ENCODE assay signal across 8 cellular contexts in genomic region chr1:174160109-174160473, GRCh38. TPM values are rescaled to one million over a fixed set of nuclear protein-coding genes. Genes with fewer than 3 reads are reported as not detected.
DNase-seq lines count a peak whose midpoint lies in the region; ATAC-seq and TF ChIP-seq lines count a peak whose summit lies in the region.

No MANE protein-coding gene starts in this region.

- peaks cover 8% of the 10 kb centered on the region for H3K27me3 Mint-ChIP-seq in endodermal cell (ENCODE audit: insufficient read depth)

- intact Hi-C loops in testis (cut with DNase I; ENCODE audit: low total_unique reads): no loop called here

- no peak for TF ChIP-seq POLR2A in testis (IDR thresholded peaks at IDR 0.05)

- ATAC-seq in GM18873 (IDR thresholded peaks at IDR 0.05; ENCODE audit: low FRiP score, unreplicated experiment) (peak; percentile 8), HG03460 (IDR thresholded peaks at IDR 0.05; ENCODE audit: unreplicated experiment) (peak; percentile 7), HG03097 (IDR thresholded peaks at IDR 0.05; ENCODE audit: low FRiP score, unreplicated experiment) (no peak)

- H3K4me1 ChIP-seq in endodermal cell (ENCODE audit: control insufficient read depth, insufficient read depth, low read length) (peaks cover 18% of the 10 kb centered on the region), mononuclear cell (ENCODE audit: insufficient read depth, low read length) (peaks cover 24% of the 10 kb centered on the region), testis (no peaks in the 10 kb centered on the region)

- peaks cover 47% of the 10 kb centered on the region for H3K4me1 Mint-ChIP-seq in endodermal cell

- H3K4me3 ChIP-seq in WI38 (ENCODE audit: low read depth, low read length): peak overlapping the region; percentile 88
- peak overlapping the region; percentile 91 for H3K4me3 ChIP-seq in endodermal cell (ENCODE audit: low read length)
- peak overlapping the region; percentile 91 for H3K4me3 ChIP-seq in mononuclear cell (ENCODE audit: low read length)
- H3K4me3 ChIP-seq in testis: peak overlapping the region; percentile 67 to 81

- H3K9ac ChIP-seq in endodermal cell (ENCODE audit: extremely low read depth, low read length, poor library complexity, severe bottlenecking): peak overlapping the region; percentile 56

- H3K27me3 ChIP-seq in endodermal cell (ENCODE audit: control insufficient read depth, insufficient read depth, low read length, poor library complexity, severe bottlenecking) (no peaks in the 10 kb centered on the region), mononuclear cell (ENCODE audit: insufficient read depth, low read length) (no peaks in the 10 kb centered on the region), testis (no peaks in the 10 kb centered on the region)

- H3K9me3 ChIP-seq in endodermal cell (ENCODE audit: control insufficient read depth, low read length) (no peaks in the 10 kb centered on the region), mononuclear cell (ENCODE audit: low read depth, low read length) (no peaks in the 10 kb centered on the region), testis (no peaks in the 10 kb centered on the region)

- no peak for TF ChIP-seq CTCF in WI38 (IDR thresholded peaks at IDR 0.05; ENCODE audit: low read depth, low read length)
- TF ChIP-seq CTCF in endodermal cell (conservative IDR thresholded peaks at IDR 0.05): no peak
- no peak for TF ChIP-seq CTCF in testis (IDR thresholded peaks at IDR 0.05)

- WGBS in endodermal cell (ENCODE audit: insufficient coverage in 1 of 2, insufficient read length in 1 of 2), 2 experiments: 5 to 24% methylated on average over 2 to 12 of the region's 14 CpGs
- WGBS in testis, 2 donors: 0 to 1% methylated on average over 11 to 14 of the region's 14 CpGs

- no peaks in the 10 kb centered on the region for H3K36me3 ChIP-seq in endodermal cell (ENCODE audit: control insufficient read depth, insufficient read depth, low read length)
- H3K36me3 ChIP-seq in testis (ENCODE audit: low read depth, missing control alignments): no peaks in the 10 kb centered on the region

- peak overlapping the region; percentile 87 for H3K27ac Mint-ChIP-seq in endodermal cell

- peak overlapping the region; percentile 90 for H3K4me3 Mint-ChIP-seq in endodermal cell

- H3K9me3 Mint-ChIP-seq in endodermal cell: no peaks in the 10 kb centered on the region

- H3K27ac ChIP-seq in endodermal cell (ENCODE audit: low read depth, low read length) (no peak overlapping the region), testis (peak overlapping the region; percentile 84 to 91)

- H3K36me3 Mint-ChIP-seq in endodermal cell (ENCODE audit: low read depth): no peaks in the 10 kb centered on the region

- DNase-seq in AG08396 (ENCODE audit: low spot score): peak; percentile 68
- DNase-seq in endodermal cell: peak; percentile 75
- peak; percentile 37 for DNase-seq in testis

RNA-seq across cellular contexts. Expression of gene RABGAP1L, which starts 0.8 kb away (rescaled TPM):
- 10 to 100 TPM; 32.5 to 36.9 TPM for total RNA-seq in endodermal cell
- polyA plus RNA-seq in endodermal cell (2013, experiment 1 of 2): 16.0 TPM
- polyA plus RNA-seq in endodermal cell (2013, experiment 2 of 2): 12.8 TPM
- total RNA-seq in mononuclear cell: 98.3 TPM
- total RNA-seq in testis: 10 to 100 TPM; 40.5 to 53.1 TPM
- polyA plus RNA-seq in testis (ENCODE audit: insufficient read depth, low read depth, low replicate concordance): 49.5 TPM
